Comparison of ENCODE assay signal across 25 cellular contexts in genomic region chr15:29538110-29538509, GRCh38.
DNase-seq lines count a peak whose midpoint lies in the region; FAIRE-seq and TF ChIP-seq lines count a peak whose summit lies in the region.
"Had no signal": no experiment of that assay in that cellular context is flagged by ENCODE, and none has a peak within 500 bp of the region (broad histone marks: within the 10 kb centered on the region; RNA-seq: fewer than 3 reads in every experiment).

No MANE protein-coding gene starts in this region.

- no peak for TF ChIP-seq CTCF in astrocyte (IDR thresholded peaks at IDR 0.05; ENCODE audit: insufficient read depth, low read depth, low read length)
- no peak for TF ChIP-seq CTCF in thyroid gland (IDR thresholded peaks at IDR 0.05)
- no peak for TF ChIP-seq CTCF in tibial artery (IDR thresholded peaks at IDR 0.05)

- no peak overlapping the region for H2AFZ ChIP-seq in astrocyte (ENCODE audit: low read depth, low read length)

- H3K9me3 Mint-ChIP-seq in astrocyte (ENCODE audit: unreplicated experiment): no peaks in the 10 kb centered on the region
- H3K9me3 Mint-ChIP-seq: stimulated activated naive CD8-positive, alpha-beta T cell treated with anti-CD3 and anti-CD28 coated beads, Interleukin-15, Interleukin-2, amounts not matched to agents 100 ng/mL and 50 ng/mL, for 24 hours had no signal

- no peak overlapping the region for H3K4me2 ChIP-seq in astrocyte (ENCODE audit: low read length)
- H3K4me2 ChIP-seq: smooth muscle cell had no signal

- no peak overlapping the region for H3K4me3 Mint-ChIP-seq in astrocyte (ENCODE audit: unreplicated experiment)
- H3K4me3 Mint-ChIP-seq: activated CD8-positive, alpha-beta T cell treated with anti-CD3 and anti-CD28 coated beads, Interleukin-2, amount 10 ng/mL, durations not matched to agents 7 days and 5 days; B cell; stimulated activated naive CD8-positive, alpha-beta T cell treated with anti-CD3 and anti-CD28 coated beads, Interleukin-15, Interleukin-2, amounts not matched to agents 100 ng/mL and 50 ng/mL, for 24 hours had no signal

- no peaks in the 10 kb centered on the region for H3K27me3 Mint-ChIP-seq in astrocyte (ENCODE audit: low read depth, unreplicated experiment)
- H3K27me3 Mint-ChIP-seq: B cell; stimulated activated naive CD8-positive, alpha-beta T cell treated with anti-CD3 and anti-CD28 coated beads, Interleukin-15, Interleukin-2, amounts not matched to agents 100 ng/mL and 50 ng/mL, for 24 hours had no signal

- H3K36me3 Mint-ChIP-seq in astrocyte (ENCODE audit: low read depth, unreplicated experiment): peaks cover 2% of the 10 kb centered on the region

- H3K4me3 ChIP-seq in astrocyte (ENCODE audit: insufficient read depth, low read depth, low read length) (no peak overlapping the region), thyroid gland (replicated peaks in 1 of 3) (no peak overlapping the region), tibial artery (no peak overlapping the region)
- H3K4me3 ChIP-seq: breast epithelium, left ventricle myocardium inferior, psoas muscle, SK-N-MC, smooth muscle cell, upper lobe of left lung had no signal

- H3K27me3 ChIP-seq in astrocyte (ENCODE audit: insufficient read depth, low read length) (no peaks in the 10 kb centered on the region), thyroid gland (no peaks in the 10 kb centered on the region), tibial artery (no peaks in the 10 kb centered on the region)
- H3K27me3 ChIP-seq: breast epithelium, upper lobe of left lung had no signal

- H3K9ac ChIP-seq in astrocyte (ENCODE audit: low read length): no peak overlapping the region

- H3K36me3 ChIP-seq in astrocyte (ENCODE audit: insufficient read depth, low read length): no peaks in the 10 kb centered on the region
- no peaks in the 10 kb centered on the region for H3K36me3 ChIP-seq in thyroid gland
- no peaks in the 10 kb centered on the region for H3K36me3 ChIP-seq in tibial artery
- H3K36me3 ChIP-seq: breast epithelium, left ventricle myocardium inferior, upper lobe of left lung had no signal

- H3K27ac Mint-ChIP-seq in astrocyte (ENCODE audit: unreplicated experiment): peak overlapping the region; percentile 28
- H3K27ac Mint-ChIP-seq: activated CD8-positive, alpha-beta T cell treated with anti-CD3 and anti-CD28 coated beads, Interleukin-2, amount 10 ng/mL, durations not matched to agents 7 days and 5 days; B cell; stimulated activated naive CD8-positive, alpha-beta T cell treated with anti-CD3 and anti-CD28 coated beads, Interleukin-15, Interleukin-2, amounts not matched to agents 100 ng/mL and 50 ng/mL, for 24 hours had no signal

- H3K79me2 ChIP-seq in astrocyte (ENCODE audit: insufficient read depth, low read length): no peaks in the 10 kb centered on the region

- H3K27ac ChIP-seq in astrocyte (ENCODE audit: low read depth, low read length): no peak overlapping the region
- no peak overlapping the region for H3K27ac ChIP-seq in thyroid gland
- H3K27ac ChIP-seq in tibial artery: no peak overlapping the region
- H3K27ac ChIP-seq: breast epithelium, left ventricle myocardium inferior, psoas muscle, SK-N-MC, upper lobe of left lung had no signal

- H4K20me1 ChIP-seq in astrocyte (ENCODE audit: insufficient read depth, low read length): no peaks in the 10 kb centered on the region

- H3K4me1 Mint-ChIP-seq in astrocyte (ENCODE audit: low read depth, unreplicated experiment): peaks cover 18% of the 10 kb centered on the region
- H3K4me1 Mint-ChIP-seq: B cell had no signal

- FAIRE-seq in astrocyte (lab: Jason Lieb, UNC): no peak
- FAIRE-seq: endometrium had no signal

- WGBS in thyroid gland, 2 donors: 18 to 26% methylated on average over 3 of the region's 3 CpGs

- H3K4me1 ChIP-seq in astrocyte (ENCODE audit: insufficient read depth, low read length) (no peaks in the 10 kb centered on the region), thyroid gland (peaks cover 9% of the 10 kb centered on the region in 2 donors), tibial artery (no peaks in the 10 kb centered on the region)
- H3K4me1 ChIP-seq: breast epithelium, left ventricle myocardium inferior, psoas muscle had no signal

- H3K9me3 ChIP-seq in astrocyte (ENCODE audit: insufficient read depth, low read depth, low read length): no peaks in the 10 kb centered on the region
- H3K9me3 ChIP-seq in thyroid gland: no peaks in the 10 kb centered on the region
- H3K9me3 ChIP-seq in tibial artery: no peaks in the 10 kb centered on the region
- H3K9me3 ChIP-seq: breast epithelium, left ventricle myocardium inferior, psoas muscle, upper lobe of left lung had no signal

- intact Hi-C loops in thyroid gland (cut with DNase I) (no loop called here), tibial artery (cut with DNase I; ENCODE audit: low total_unique reads) (no loop called here)

- DNase-seq in NCI-H2196 (lab: John Stamatoyannopoulos, UW; ENCODE audit: unreplicated experiment) (peak; percentile 4), NCI-H2196 treated with DMSO at 0.1 percent for 48 hours (lab: John Stamatoyannopoulos, UW; ENCODE audit: unreplicated experiment) (no peak), astrocyte (ENCODE audit: low read depth) (no peak), kidney tubule cell (ENCODE audit: low spot score) (peak; percentile 89), thyroid gland (peak; percentile 50), AML-193 (lab: John Stamatoyannopoulos, UW) (no peak), tibial artery (no peak)
- no peak for DNase-seq in stimulated activated CD4-positive, alpha-beta T cell treated with anti-CD3 and anti-CD28 coated beads, Interleukin-4, amount 100 ng/mL, for 4 hours
- DNase-seq: activated CD4-positive, alpha-beta T cell treated with anti-CD3 and anti-CD28 coated beads for 1 hour; activated CD8-positive, alpha-beta T cell treated with anti-CD3 and anti-CD28 coated beads, Interleukin-2, amount 10 ng/mL, durations not matched to agents 7 days and 5 days; cortex of kidney; GOT3; left ventricle myocardium inferior; NCI-H1105; NCI-H2081 treated with DMSO at 0.1 percent for 48 hours; NCI-H510A treated with DMSO at 0.1 percent for 48 hours; psoas muscle; stimulated activated CD4-positive, alpha-beta T cell treated with anti-CD3 and anti-CD28 coated beads, Interleukin-4, amount 100 ng/mL, for 24 hours; upper lobe of left lung had no signal

- no peak for TF ChIP-seq POLR2A in thyroid gland (IDR thresholded peaks at IDR 0.05)

Comparison
In these comparisons a context has a peak if more than half of its experiments do, and no peak if none do; other contexts are left out.
1. DNase-seq: peak in NCI-H2196 (single experiment), kidney tubule cell (single experiment) and thyroid gland (2 of 2); none in NCI-H2196 treated with DMSO at 0.1 percent for 48 hours (single experiment), astrocyte (single experiment), AML-193 (0 of 2), tibial artery (0 of 2) and stimulated activated CD4-positive, alpha-beta T cell treated with anti-CD3 and anti-CD28 coated beads, Interleukin-4, amount 100 ng/mL, for 4 hours (0 of 2).